Comparison of ENCODE assay signal across 13 cellular contexts in genomic region chr2:119523959-119524694, GRCh38. TPM values are rescaled to one million over a fixed set of nuclear protein-coding genes. Genes with fewer than 3 reads are reported as not detected.
DNase-seq lines count a peak whose midpoint lies in the region; TF ChIP-seq lines count a peak whose summit lies in the region.
"Had no signal": no experiment of that assay in that cellular context is flagged by ENCODE, and none has a peak within 500 bp of the region (broad histone marks: within the 10 kb centered on the region; RNA-seq: fewer than 3 reads in every experiment).

TSS of gene SCTR (minus strand) at chr2:119524483. CDS start at chr2:119524226, 257 bp downstream.

- peaks cover 8% of the 10 kb centered on the region for H3K4me1 Mint-ChIP-seq in endothelial cell (ENCODE audit: unreplicated experiment)
- H3K4me1 Mint-ChIP-seq: T-helper 17 cell had no signal

- CTCF ChIA-PET in A673 (lab: Charles Lee), result no interaction called here

- no peak within 1 kb of the TSS for H2AFZ ChIP-seq in mesenchymal stem cell (ENCODE audit: low read depth, low read length)

- H2BK12ac ChIP-seq in mesenchymal stem cell (ENCODE audit: low read length in 2 of 2), result no peak within 1 kb of the TSS

- H3K4me3 ChIP-seq in A673 (ENCODE audit: low read depth, low read length, poor library complexity, severe bottlenecking), result peak within 1 kb of the TSS; percentile 7
- H3K4me3 ChIP-seq in HUES64 (ENCODE audit: low read length), result peak within 1 kb of the TSS; percentile 55
- peak within 1 kb of the TSS in 1 of 2 experiments; percentile 24 for H3K4me3 ChIP-seq in mesenchymal stem cell (ENCODE audit: insufficient read depth in 1 of 2, low read depth in 1 of 2, low read length in 2 of 2)
- H3K4me3 ChIP-seq in tibial artery, result no peak within 1 kb of the TSS
- H3K4me3 ChIP-seq: K562 had no signal

- H2BK5ac ChIP-seq in mesenchymal stem cell (ENCODE audit: low read depth, low read length, poor library complexity, severe bottlenecking), result no peak within 1 kb of the TSS

- no peak within 1 kb of the TSS for H2AK5ac ChIP-seq in mesenchymal stem cell (ENCODE audit: low read length, severe bottlenecking)

- POLR2A ChIA-PET in A673 (lab: Charles Lee; ENCODE audit: low non-redundant PET), result interaction anchor here (0.5 kb wide), 1 partner anchor 355 kb away, joined by 6 read pairs; no protein-coding TSS in a partner anchor

- H3K4me3 Mint-ChIP-seq in endothelial cell (ENCODE audit: unreplicated experiment), result peak within 1 kb of the TSS; percentile 78
- H3K4me3 Mint-ChIP-seq: T-helper 17 cell had no signal

- no peaks in the 10 kb centered on the region for H3K9me3 Mint-ChIP-seq in endothelial cell (ENCODE audit: unreplicated experiment)

- 6% methylated on average over 72 of the region's 72 CpGs for WGBS in HUES64
- 11% methylated on average over 63 of the region's 72 CpGs for WGBS in mesenchymal stem cell

- H2BK15ac ChIP-seq in mesenchymal stem cell (ENCODE audit: low read depth, poor library complexity, severe bottlenecking), result no peak within 1 kb of the TSS

- peaks cover 4% of the 10 kb centered on the region for H3K27me3 ChIP-seq in A673 (replicated peaks; ENCODE audit: insufficient read depth, low read depth, low read length, poor library complexity)
- peaks cover 65% of the 10 kb centered on the region for H3K27me3 ChIP-seq in HUES64 (ENCODE audit: insufficient read depth, low read length)
- peaks cover 64 to 75% of the 10 kb centered on the region in 2 experiments for H3K27me3 ChIP-seq in mesenchymal stem cell (ENCODE audit: control insufficient read depth in 1 of 2, insufficient read depth in 1 of 2, low read length in 2 of 2)
- H3K27me3 ChIP-seq in tibial artery, result peaks cover 0 to 43% of the 10 kb centered on the region in 2 donors

- no peak within 1 kb of the TSS for H4K8ac ChIP-seq in mesenchymal stem cell (ENCODE audit: low read length)

- no TSS peak for BruUV-seq in A673 (replicated peaks; lab: Mats Ljungman, UMichigan)

- intact Hi-C loops in A673 (cut with micrococcal nuclease; ENCODE audit: unreplicated experiment) (no loop called here), tibial artery (cut with DNase I; ENCODE audit: low total_unique reads) (no loop called here)

- no peaks in the 10 kb centered on the region for H3K36me3 Mint-ChIP-seq in endothelial cell (ENCODE audit: low read depth, unreplicated experiment)

- H3K27ac ChIP-seq in A673 (ENCODE audit: low read depth, low read length, poor library complexity, severe bottlenecking), result peak within 1 kb of the TSS; percentile 79
- no peak within 1 kb of the TSS for H3K27ac ChIP-seq in HUES64 (ENCODE audit: low read depth, low read length)
- no peak within 1 kb of the TSS for H3K27ac ChIP-seq in mesenchymal stem cell (ENCODE audit: low read length, poor library complexity, severe bottlenecking)
- H3K27ac ChIP-seq in tibial artery, result no peak within 1 kb of the TSS
- H3K27ac ChIP-seq: C4-2B had no signal

- H3K9ac ChIP-seq in HUES64 (ENCODE audit: low read depth, low read length) (0 out of 2 replicates have a peak within 1 kb of the TSS, but pooled peaks have one; percentile 18), mesenchymal stem cell (ENCODE audit: low read length) (no peak within 1 kb of the TSS)

- no peaks in the 10 kb centered on the region for H3K9me3 ChIP-seq in A673 (ENCODE audit: low read depth, low read length, poor library complexity, severe bottlenecking)
- no peaks in the 10 kb centered on the region for H3K9me3 ChIP-seq in HUES64 (ENCODE audit: insufficient read depth, low read depth, low read length)
- H3K9me3 ChIP-seq in mesenchymal stem cell (ENCODE audit: control insufficient read depth, low read length), result no peaks in the 10 kb centered on the region
- no peaks in the 10 kb centered on the region for H3K9me3 ChIP-seq in tibial artery

- TF ChIP-seq CTCF in A673 (conservative IDR thresholded peaks at IDR 0.05; ENCODE audit: low read depth, low read length) (no peak), endothelial cell (IDR thresholded peaks at IDR 0.05; ENCODE audit: unreplicated experiment) (no peak), tibial artery (IDR thresholded peaks at IDR 0.05) (no peak)

- H3K4ac ChIP-seq in mesenchymal stem cell (ENCODE audit: low read depth in 1 of 2, low read length in 2 of 2), result no peak within 1 kb of the TSS

- no peak within 1 kb of the TSS for H2BK120ac ChIP-seq in mesenchymal stem cell (ENCODE audit: low read depth, low read length)

- H3K4me1 ChIP-seq in A673 (ENCODE audit: insufficient read depth, low read length, poor library complexity, severe bottlenecking), result peaks cover 38% of the 10 kb centered on the region
- H3K4me1 ChIP-seq in HUES64 (ENCODE audit: insufficient read depth, low read length), result peaks cover 9% of the 10 kb centered on the region
- H3K4me1 ChIP-seq in mesenchymal stem cell (ENCODE audit: control insufficient read depth, insufficient read depth, low read depth, low read length), result peaks cover 12% of the 10 kb centered on the region
- H3K4me1 ChIP-seq in tibial artery, result peaks cover 0 to 13% (median 2%) of the 10 kb centered on the region in 4 donors

- H3K4me2 ChIP-seq in mesenchymal stem cell (ENCODE audit: low read length, poor library complexity, severe bottlenecking), result peak within 1 kb of the TSS; percentile 75

- no peak within 1 kb of the TSS for H3K27ac Mint-ChIP-seq in endothelial cell (ENCODE audit: unreplicated experiment)
- H3K27ac Mint-ChIP-seq: T-helper 17 cell had no signal

- H3K14ac ChIP-seq in mesenchymal stem cell (ENCODE audit: low read length in 2 of 2), result peak within 1 kb of the TSS in 1 of 2 experiments; percentile 36

- no peak for DNase-seq in A673 (ENCODE audit: low spot score)
- peak; percentile 25 for DNase-seq in endothelial cell (ENCODE audit: low spot score)
- no peak for DNase-seq in mesenchymal stem cell
- no peak for DNase-seq in tibial artery
- DNase-seq in NAMALWA (ENCODE audit: low spot score), result no peak
- DNase-seq in activated T-cell treated with anti-CD3 and anti-CD28 coated beads for 4 hours, result no peak
- DNase-seq in midbrain (lab: John Stamatoyannopoulos, UW), result no peak
- DNase-seq: activated CD8-positive, alpha-beta memory T cell treated with anti-CD3 and anti-CD28 coated beads, Interleukin-2, amount 50 U/mL, for 48 hours; T-helper 17 cell had no signal

- no peak within 1 kb of the TSS for H3K23ac ChIP-seq in mesenchymal stem cell (ENCODE audit: low read length in 2 of 2)

- H4K91ac ChIP-seq in mesenchymal stem cell (ENCODE audit: low read length), result no peak within 1 kb of the TSS

- no peaks in the 10 kb centered on the region for H3K79me1 ChIP-seq in mesenchymal stem cell (replicated peaks; ENCODE audit: low read length, poor library complexity, severe bottlenecking)

- no peak within 1 kb of the TSS for H3K18ac ChIP-seq in mesenchymal stem cell (ENCODE audit: low read depth in 1 of 2, low read length in 2 of 2)

- no peaks in the 10 kb centered on the region for H3K36me3 ChIP-seq in A673 (ENCODE audit: insufficient read depth, low read length, poor library complexity, severe bottlenecking)
- no peaks in the 10 kb centered on the region for H3K36me3 ChIP-seq in HUES64 (ENCODE audit: insufficient read depth, low read length)
- H3K36me3 ChIP-seq in mesenchymal stem cell (ENCODE audit: control insufficient read depth in 1 of 2, insufficient read depth in 2 of 2, low read depth in 1 of 2, low read length in 2 of 2), result no peaks in the 10 kb centered on the region
- no peaks in the 10 kb centered on the region for H3K36me3 ChIP-seq in tibial artery

- peaks cover 18% of the 10 kb centered on the region for H3K27me3 Mint-ChIP-seq in endothelial cell (ENCODE audit: unreplicated experiment)

RNA-seq across cellular contexts. Expression of gene SCTR, which starts in this region (rescaled TPM):
- total RNA-seq in A673 (2021), result 0.50 TPM in 1 of 2 replicates, not detected in the other
- not detected for polyA plus RNA-seq in HUES64 (2013, experiment 1 of 2)
- not detected for polyA plus RNA-seq in HUES64 (2013, experiment 2 of 2)
- not detected for total RNA-seq in endothelial cell (ENCODE audit: unreplicated experiment)
- polyA plus RNA-seq in mesenchymal stem cell (2013, experiment 1 of 2), result not detected
- polyA plus RNA-seq in mesenchymal stem cell (2013, experiment 2 of 2), result not detected
- total RNA-seq: K562, myocyte, T-helper 17 cell had no signal
- polyA plus RNA-seq: K562 had no signal

Comparison
In these comparisons a context has a peak if more than half of its experiments do, and no peak if none do; other contexts are left out.
1. Peak in DNase-seq in endothelial cell; RNA of the gene not detected or under 1 TPM.
2. H3K4me3 ChIP-seq: peak in A673 (single experiment) and HUES64 (single experiment); none in tibial artery (0 of 2).